Comparison of ENCODE assay signal across 1 cellular context in the genomic region with DNA sequence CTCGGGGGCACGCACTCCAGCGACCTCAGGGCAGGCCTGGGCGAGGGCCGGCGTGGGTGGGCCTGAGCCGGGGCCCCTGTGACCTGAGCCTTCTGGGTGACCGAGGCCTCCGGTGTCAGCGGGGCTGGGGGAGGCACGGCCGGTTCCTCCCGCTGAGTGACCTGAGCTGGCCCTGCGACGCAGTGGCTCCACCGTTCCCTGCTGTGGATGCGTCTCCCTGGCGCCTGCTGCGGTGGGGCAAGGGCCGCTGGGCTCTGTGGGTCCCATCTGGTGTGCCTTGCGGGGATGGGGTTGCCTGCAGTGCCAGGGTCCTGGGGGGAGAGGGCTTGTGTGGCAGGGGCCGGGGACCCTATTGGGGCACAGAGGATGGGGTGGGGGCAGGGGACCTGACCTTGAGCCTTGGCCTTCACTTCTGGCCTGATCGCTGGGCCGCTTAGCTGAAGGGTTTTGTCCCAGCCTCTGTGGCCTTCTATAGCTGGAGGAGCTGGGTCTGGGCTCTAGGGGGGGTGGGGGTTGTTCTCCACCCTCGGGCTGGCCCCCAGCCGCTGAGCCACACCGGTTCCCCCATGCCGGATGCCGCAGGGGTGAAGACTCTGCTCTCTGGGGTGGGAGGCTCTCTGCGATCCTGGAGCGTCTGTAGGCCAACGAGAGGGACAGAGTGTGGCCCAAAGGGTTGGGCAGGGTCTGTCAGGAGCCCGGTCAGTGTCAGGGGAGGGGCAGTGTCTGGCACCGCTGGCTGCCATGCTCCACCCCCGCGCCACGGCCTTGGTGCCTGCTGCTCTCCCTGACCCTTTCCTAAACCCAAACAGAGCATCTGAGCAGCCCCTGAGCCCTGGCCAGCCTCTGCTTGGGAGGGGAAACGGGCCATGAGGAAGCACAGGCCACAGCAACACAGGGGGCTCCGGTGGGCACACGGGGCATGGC.
TF ChIP-seq lines count a peak whose summit lies in the region.

No MANE protein-coding gene starts in this region.

TF ChIP-seq in HepG2, 621 proteins besides CTCF, POLR2A, EP300 and RAD21 (continues in another document):
- TF ChIP-seq ZNF577 (CRISPR knock-in tag; IDR thresholded peaks at IDR 0.05; ENCODE audit: borderline replicate concordance, low read depth), result no peak
- peak; percentile 35; the same call in 1 of the 2 replicates for TF ChIP-seq MYC (CRISPR knock-in tag; IDR thresholded peaks at IDR 0.05; ENCODE audit: borderline replicate concordance)
- TF ChIP-seq ZFX (CRISPR knock-in tag; IDR thresholded peaks at IDR 0.05; ENCODE audit: low read depth), result peak; percentile 49
- 0 out of 2 replicates have a peak, but pooled peaks have one; percentile 16 for TF ChIP-seq KDM3A (CRISPR knock-in tag; IDR thresholded peaks at IDR 0.05; ENCODE audit: low read depth)
- no peak for TF ChIP-seq KDM4B (CRISPR knock-in tag; IDR thresholded peaks at IDR 0.05)
- TF ChIP-seq, protein P1, sequence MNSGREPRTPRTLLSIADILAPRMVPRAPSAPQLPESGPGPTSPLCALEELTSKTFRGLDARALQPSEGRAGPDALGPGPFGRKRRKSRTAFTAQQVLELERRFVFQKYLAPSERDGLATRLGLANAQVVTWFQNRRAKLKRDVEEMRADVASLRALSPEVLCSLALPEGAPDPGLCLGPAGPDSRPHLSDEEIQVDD (CRISPR knock-in tag; IDR thresholded peaks at IDR 0.05; ENCODE audit: borderline replicate concordance), result 0 out of 2 replicates have a peak, but pooled peaks have one; percentile 24
- TF ChIP-seq, protein P2, sequence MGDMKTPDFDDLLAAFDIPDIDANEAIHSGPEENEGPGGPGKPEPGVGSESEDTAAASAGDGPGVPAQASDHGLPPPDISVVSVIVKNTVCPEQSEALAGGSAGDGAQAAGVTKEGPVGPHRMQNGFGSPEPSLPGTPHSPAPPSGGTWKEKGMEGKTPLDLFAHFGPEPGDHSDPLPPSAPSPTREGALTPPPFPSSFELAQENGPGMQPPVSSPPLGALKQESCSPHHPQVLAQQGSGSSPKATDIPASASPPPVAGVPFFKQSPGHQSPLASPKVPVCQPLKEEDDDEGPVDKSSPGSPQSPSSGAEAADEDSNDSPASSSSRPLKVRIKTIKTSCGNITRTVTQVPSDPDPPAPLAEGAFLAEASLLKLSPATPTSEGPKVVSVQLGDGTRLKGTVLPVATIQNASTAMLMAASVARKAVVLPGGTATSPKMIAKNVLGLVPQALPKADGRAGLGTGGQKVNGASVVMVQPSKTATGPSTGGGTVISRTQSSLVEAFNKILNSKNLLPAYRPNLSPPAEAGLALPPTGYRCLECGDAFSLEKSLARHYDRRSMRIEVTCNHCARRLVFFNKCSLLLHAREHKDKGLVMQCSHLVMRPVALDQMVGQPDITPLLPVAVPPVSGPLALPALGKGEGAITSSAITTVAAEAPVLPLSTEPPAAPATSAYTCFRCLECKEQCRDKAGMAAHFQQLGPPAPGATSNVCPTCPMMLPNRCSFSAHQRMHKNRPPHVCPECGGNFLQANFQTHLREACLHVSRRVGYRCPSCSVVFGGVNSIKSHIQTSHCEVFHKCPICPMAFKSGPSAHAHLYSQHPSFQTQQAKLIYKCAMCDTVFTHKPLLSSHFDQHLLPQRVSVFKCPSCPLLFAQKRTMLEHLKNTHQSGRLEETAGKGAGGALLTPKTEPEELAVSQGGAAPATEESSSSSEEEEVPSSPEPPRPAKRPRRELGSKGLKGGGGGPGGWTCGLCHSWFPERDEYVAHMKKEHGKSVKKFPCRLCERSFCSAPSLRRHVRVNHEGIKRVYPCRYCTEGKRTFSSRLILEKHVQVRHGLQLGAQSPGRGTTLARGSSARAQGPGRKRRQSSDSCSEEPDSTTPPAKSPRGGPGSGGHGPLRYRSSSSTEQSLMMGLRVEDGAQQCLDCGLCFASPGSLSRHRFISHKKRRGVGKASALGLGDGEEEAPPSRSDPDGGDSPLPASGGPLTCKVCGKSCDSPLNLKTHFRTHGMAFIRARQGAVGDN (CRISPR knock-in tag; IDR thresholded peaks at IDR 0.05), result peak; percentile 76
- 0 out of 2 replicates have a peak, but pooled peaks have one; percentile 27 for TF ChIP-seq PPARG (CRISPR knock-in tag; conservative IDR thresholded peaks at IDR 0.05)
- TF ChIP-seq, protein P3, sequence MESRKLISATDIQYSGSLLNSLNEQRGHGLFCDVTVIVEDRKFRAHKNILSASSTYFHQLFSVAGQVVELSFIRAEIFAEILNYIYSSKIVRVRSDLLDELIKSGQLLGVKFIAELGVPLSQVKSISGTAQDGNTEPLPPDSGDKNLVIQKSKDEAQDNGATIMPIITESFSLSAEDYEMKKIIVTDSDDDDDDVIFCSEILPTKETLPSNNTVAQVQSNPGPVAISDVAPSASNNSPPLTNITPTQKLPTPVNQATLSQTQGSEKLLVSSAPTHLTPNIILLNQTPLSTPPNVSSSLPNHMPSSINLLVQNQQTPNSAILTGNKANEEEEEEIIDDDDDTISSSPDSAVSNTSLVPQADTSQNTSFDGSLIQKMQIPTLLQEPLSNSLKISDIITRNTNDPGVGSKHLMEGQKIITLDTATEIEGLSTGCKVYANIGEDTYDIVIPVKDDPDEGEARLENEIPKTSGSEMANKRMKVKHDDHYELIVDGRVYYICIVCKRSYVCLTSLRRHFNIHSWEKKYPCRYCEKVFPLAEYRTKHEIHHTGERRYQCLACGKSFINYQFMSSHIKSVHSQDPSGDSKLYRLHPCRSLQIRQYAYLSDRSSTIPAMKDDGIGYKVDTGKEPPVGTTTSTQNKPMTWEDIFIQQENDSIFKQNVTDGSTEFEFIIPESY (CRISPR knock-in tag; IDR thresholded peaks at IDR 0.05), result peak; percentile 75; the same call in 1 of the 2 replicates
- TF ChIP-seq SRSF4 (IDR thresholded peaks at IDR 0.05; ENCODE audit: low read depth, low read length, poor library complexity, severe bottlenecking), result no peak
- TF ChIP-seq, protein P4, sequence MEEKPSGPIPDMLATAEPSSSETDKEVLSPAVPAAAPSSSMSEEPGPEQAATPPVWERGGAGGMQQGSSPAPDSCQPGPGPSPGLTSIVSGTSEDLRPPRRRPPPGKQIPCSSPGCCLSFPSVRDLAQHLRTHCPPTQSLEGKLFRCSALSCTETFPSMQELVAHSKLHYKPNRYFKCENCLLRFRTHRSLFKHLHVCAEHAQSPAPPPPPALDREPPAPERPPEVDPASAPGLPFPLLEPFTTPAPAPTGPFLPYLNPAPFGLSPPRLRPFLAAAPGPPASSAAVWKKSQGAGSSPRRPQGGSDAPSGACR (CRISPR knock-in tag; IDR thresholded peaks at IDR 0.05), result peak; percentile 34; the same call in 1 of the 2 replicates
- 0 out of 2 replicates have a peak, but pooled peaks have one; percentile 49 for TF ChIP-seq ZNF776 (CRISPR knock-in tag; IDR thresholded peaks at IDR 0.05)
- 0 out of 2 replicates have a peak, but pooled peaks have one; percentile 39 for TF ChIP-seq GLI4 (CRISPR knock-in tag; IDR thresholded peaks at IDR 0.05; ENCODE audit: borderline replicate concordance)
- TF ChIP-seq, protein P5, sequence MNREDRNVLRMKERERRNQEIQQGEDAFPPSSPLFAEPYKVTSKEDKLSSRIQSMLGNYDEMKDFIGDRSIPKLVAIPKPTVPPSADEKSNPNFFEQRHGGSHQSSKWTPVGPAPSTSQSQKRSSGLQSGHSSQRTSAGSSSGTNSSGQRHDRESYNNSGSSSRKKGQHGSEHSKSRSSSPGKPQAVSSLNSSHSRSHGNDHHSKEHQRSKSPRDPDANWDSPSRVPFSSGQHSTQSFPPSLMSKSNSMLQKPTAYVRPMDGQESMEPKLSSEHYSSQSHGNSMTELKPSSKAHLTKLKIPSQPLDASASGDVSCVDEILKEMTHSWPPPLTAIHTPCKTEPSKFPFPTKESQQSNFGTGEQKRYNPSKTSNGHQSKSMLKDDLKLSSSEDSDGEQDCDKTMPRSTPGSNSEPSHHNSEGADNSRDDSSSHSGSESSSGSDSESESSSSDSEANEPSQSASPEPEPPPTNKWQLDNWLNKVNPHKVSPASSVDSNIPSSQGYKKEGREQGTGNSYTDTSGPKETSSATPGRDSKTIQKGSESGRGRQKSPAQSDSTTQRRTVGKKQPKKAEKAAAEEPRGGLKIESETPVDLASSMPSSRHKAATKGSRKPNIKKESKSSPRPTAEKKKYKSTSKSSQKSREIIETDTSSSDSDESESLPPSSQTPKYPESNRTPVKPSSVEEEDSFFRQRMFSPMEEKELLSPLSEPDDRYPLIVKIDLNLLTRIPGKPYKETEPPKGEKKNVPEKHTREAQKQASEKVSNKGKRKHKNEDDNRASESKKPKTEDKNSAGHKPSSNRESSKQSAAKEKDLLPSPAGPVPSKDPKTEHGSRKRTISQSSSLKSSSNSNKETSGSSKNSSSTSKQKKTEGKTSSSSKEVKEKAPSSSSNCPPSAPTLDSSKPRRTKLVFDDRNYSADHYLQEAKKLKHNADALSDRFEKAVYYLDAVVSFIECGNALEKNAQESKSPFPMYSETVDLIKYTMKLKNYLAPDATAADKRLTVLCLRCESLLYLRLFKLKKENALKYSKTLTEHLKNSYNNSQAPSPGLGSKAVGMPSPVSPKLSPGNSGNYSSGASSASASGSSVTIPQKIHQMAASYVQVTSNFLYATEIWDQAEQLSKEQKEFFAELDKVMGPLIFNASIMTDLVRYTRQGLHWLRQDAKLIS (CRISPR knock-in tag; IDR thresholded peaks at IDR 0.05), result no peak
- no peak for TF ChIP-seq TOE1 (CRISPR knock-in tag; IDR thresholded peaks at IDR 0.05)
- no peak for TF ChIP-seq SOX6 (IDR thresholded peaks at IDR 0.05)
- TF ChIP-seq SOX6 (CRISPR knock-in tag; IDR thresholded peaks at IDR 0.05), result 0 out of 2 replicates have a peak, but pooled peaks have one; percentile 17
- TF ChIP-seq MTA1 (CRISPR knock-in tag; IDR thresholded peaks at IDR 0.05; ENCODE audit: borderline replicate concordance), result 0 out of 2 replicates have a peak, but pooled peaks have one; percentile 21
- peak; percentile 71; the same call in 1 of the 2 replicates for TF ChIP-seq ZNF547 (CRISPR knock-in tag; IDR thresholded peaks at IDR 0.05)
- 0 out of 2 replicates have a peak, but pooled peaks have one; percentile 15 for TF ChIP-seq NR2F6 (IDR thresholded peaks at IDR 0.05)
- TF ChIP-seq NR2F6 (CRISPR knock-in tag; IDR thresholded peaks at IDR 0.05), result peak; percentile 35; the same call in 1 of the 2 replicates
- TF ChIP-seq HOXA3 (CRISPR knock-in tag; IDR thresholded peaks at IDR 0.05), result peak; percentile 18; the same call in 1 of the 2 replicates
- no peak for TF ChIP-seq ETV5 (CRISPR knock-in tag; IDR thresholded peaks at IDR 0.05; ENCODE audit: borderline replicate concordance)
- TF ChIP-seq ZNF292 (CRISPR knock-in tag; IDR thresholded peaks at IDR 0.05; ENCODE audit: borderline replicate concordance, low read depth), result 0 out of 2 replicates have a peak, but pooled peaks have one; percentile 15
- TF ChIP-seq, protein P6, sequence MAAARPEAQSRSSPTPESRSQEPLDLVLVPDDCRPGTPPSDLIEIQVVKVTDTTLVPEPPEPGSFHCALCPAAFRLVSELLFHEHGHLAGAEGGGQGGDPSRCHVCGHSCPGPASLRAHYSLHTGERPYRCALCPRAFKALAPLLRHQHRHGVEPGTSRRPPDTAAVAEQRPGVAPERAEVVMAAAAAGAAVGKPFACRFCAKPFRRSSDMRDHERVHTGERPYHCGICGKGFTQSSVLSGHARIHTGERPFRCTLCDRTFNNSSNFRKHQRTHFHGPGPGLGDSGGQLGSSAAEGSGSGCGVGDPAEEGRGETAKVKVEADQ (CRISPR knock-in tag; IDR thresholded peaks at IDR 0.05; ENCODE audit: borderline replicate concordance), result peak; percentile 72; the same call in 1 of the 2 replicates
- TF ChIP-seq ESRRA (CRISPR knock-in tag; IDR thresholded peaks at IDR 0.05; ENCODE audit: low read depth), result peak; percentile 75
- peak; percentile 44; the same call in 1 of the 2 replicates for TF ChIP-seq TARDBP (CRISPR knock-in tag; IDR thresholded peaks at IDR 0.05)
- no peak for TF ChIP-seq KLF16 (CRISPR knock-in tag; IDR thresholded peaks at IDR 0.05)
- TF ChIP-seq, protein P7, sequence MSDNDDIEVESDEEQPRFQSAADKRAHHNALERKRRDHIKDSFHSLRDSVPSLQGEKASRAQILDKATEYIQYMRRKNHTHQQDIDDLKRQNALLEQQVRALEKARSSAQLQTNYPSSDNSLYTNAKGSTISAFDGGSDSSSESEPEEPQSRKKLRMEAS (IDR thresholded peaks at IDR 0.05), result peak; percentile 37; the same call in 1 of the 2 replicates
- TF ChIP-seq, protein P8, sequence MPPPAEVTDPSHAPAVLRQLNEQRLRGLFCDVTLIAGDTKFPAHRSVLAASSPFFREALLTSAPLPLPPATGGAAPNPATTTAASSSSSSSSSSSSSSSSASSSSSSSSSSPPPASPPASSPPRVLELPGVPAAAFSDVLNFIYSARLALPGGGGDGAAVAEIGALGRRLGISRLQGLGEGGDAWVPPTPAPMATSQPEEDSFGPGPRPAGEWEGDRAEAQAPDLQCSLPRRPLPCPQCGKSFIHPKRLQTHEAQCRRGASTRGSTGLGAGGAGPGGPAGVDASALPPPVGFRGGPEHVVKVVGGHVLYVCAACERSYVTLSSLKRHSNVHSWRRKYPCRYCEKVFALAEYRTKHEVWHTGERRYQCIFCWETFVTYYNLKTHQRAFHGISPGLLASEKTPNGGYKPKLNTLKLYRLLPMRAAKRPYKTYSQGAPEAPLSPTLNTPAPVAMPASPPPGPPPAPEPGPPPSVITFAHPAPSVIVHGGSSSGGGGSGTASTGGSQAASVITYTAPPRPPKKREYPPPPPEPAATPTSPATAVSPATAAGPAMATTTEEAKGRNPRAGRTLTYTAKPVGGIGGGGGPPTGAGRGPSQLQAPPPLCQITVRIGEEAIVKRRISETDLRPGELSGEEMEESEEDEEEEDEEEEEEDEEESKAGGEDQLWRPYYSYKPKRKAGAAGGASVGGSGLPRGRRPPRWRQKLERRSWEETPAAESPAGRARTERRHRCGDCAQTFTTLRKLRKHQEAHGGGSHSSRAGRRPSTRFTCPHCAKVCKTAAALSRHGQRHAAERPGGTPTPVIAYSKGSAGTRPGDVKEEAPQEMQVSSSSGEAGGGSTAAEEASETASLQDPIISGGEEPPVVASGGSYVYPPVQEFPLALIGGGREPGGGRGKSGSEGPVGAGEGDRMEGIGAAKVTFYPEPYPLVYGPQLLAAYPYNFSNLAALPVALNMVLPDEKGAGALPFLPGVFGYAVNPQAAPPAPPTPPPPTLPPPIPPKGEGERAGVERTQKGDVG (CRISPR knock-in tag; IDR thresholded peaks at IDR 0.05; ENCODE audit: borderline replicate concordance), result 0 out of 2 replicates have a peak, but pooled peaks have one; percentile 21
- TF ChIP-seq TBX2 (CRISPR knock-in tag; IDR thresholded peaks at IDR 0.05; ENCODE audit: borderline replicate concordance), result peak; percentile 17; the same call in 1 of the 2 replicates
- TF ChIP-seq, protein P9, sequence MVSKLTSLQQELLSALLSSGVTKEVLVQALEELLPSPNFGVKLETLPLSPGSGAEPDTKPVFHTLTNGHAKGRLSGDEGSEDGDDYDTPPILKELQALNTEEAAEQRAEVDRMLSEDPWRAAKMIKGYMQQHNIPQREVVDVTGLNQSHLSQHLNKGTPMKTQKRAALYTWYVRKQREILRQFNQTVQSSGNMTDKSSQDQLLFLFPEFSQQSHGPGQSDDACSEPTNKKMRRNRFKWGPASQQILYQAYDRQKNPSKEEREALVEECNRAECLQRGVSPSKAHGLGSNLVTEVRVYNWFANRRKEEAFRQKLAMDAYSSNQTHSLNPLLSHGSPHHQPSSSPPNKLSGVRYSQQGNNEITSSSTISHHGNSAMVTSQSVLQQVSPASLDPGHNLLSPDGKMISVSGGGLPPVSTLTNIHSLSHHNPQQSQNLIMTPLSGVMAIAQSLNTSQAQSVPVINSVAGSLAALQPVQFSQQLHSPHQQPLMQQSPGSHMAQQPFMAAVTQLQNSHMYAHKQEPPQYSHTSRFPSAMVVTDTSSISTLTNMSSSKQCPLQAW (CRISPR knock-in tag; IDR thresholded peaks at IDR 0.05), result 0 out of 2 replicates have a peak, but pooled peaks have one; percentile 22
- TF ChIP-seq ZMYM3 (CRISPR knock-in tag; IDR thresholded peaks at IDR 0.05), result peak; percentile 14; the same call in 1 of the 2 replicates
